ENCODE assay signal across 16 cellular contexts in genomic region chr15:57600197-57600596, GRCh38. TPM values are rescaled to one million over a fixed set of nuclear protein-coding genes. Genes with fewer than 3 reads are reported as not detected.
DNase-seq lines count a peak whose midpoint lies in the region; ATAC-seq and TF ChIP-seq lines count a peak whose summit lies in the region.
"Had no signal": no experiment of that assay in that cellular context is flagged by ENCODE, and none has a peak within 500 bp of the region (broad histone marks: within the 10 kb centered on the region; RNA-seq: fewer than 3 reads in every experiment).

No MANE protein-coding gene starts in this region.

- TF ChIP-seq EP300 in esophagus muscularis mucosa (IDR thresholded peaks at IDR 0.05): no peak

- H3K4me1 ChIP-seq in right cardiac atrium (ENCODE audit: control insufficient read depth, insufficient read depth, low read length) (peaks cover 15% of the 10 kb centered on the region), PC-3 (ENCODE audit: insufficient read depth, low read length) (peaks cover 45% of the 10 kb centered on the region), esophagus muscularis mucosa (peaks cover 46 to 99% (median 95%) of the 10 kb centered on the region in 4 donors), thoracic aorta (ENCODE audit: control insufficient read depth in 1 of 2, low read depth in 2 of 2) (peaks cover 3 to 10% of the 10 kb centered on the region in 2 donors)

- H3K4me3 ChIP-seq in right cardiac atrium (ENCODE audit: low read length) (peak overlapping the region; percentile 59), PC-3 (ENCODE audit: low read length) (no peak overlapping the region), esophagus muscularis mucosa (peak overlapping the region; percentile 28 to 51 (median 40)), thoracic aorta (peak overlapping the region; percentile 2)
- H3K4me3 ChIP-seq: A549 had no signal

- intact Hi-C loops in right cardiac atrium (cut with DNase I) (no loop called here), Right ventricle myocardium inferior (cut with DNase I) (no loop called here), PC-3 (cut with micrococcal nuclease) (no loop called here), esophagus muscularis mucosa (cut with DNase I) (no loop called here)

- ATAC-seq in right cardiac atrium (no peak), Right ventricle myocardium inferior (no peak), PC-3 (peak; percentile 88), thoracic aorta (ENCODE audit: insufficient number of reproducible peaks, low FRiP score, low read depth) (no peak), HG02678 (IDR thresholded peaks at IDR 0.05; ENCODE audit: unreplicated experiment) (no peak)
- ATAC-seq: A549; CD8-positive, alpha-beta T cell had no signal

- no peaks in the 10 kb centered on the region for H3K27me3 ChIP-seq in right cardiac atrium (ENCODE audit: control insufficient read depth, insufficient read depth)
- no peaks in the 10 kb centered on the region for H3K27me3 ChIP-seq in PC-3 (ENCODE audit: low read length)
- H3K27me3 ChIP-seq in esophagus muscularis mucosa: no peaks in the 10 kb centered on the region
- H3K27me3 ChIP-seq in thoracic aorta (replicated peaks; ENCODE audit: insufficient read depth): no peaks in the 10 kb centered on the region

- BruUV-seq in PC-3 (replicated peaks; lab: Mats Ljungman, UMichigan): no TSS peak

- H3K4me2 ChIP-seq in PC-3 (ENCODE audit: low read length): peak overlapping the region; percentile 27
- H3K4me2 ChIP-seq: A549 had no signal

- H3F3A ChIP-seq in PC-3 (ENCODE audit: low read length, unreplicated experiment): no peaks in the 10 kb centered on the region

- no peak for TF ChIP-seq POLR2A in esophagus muscularis mucosa (IDR thresholded peaks at IDR 0.05; ENCODE audit: low read depth)

- H3K9ac ChIP-seq in PC-3 (ENCODE audit: low read length): no peak overlapping the region

- H3K9me3 ChIP-seq in right cardiac atrium (ENCODE audit: control insufficient read depth, low read length) (no peaks in the 10 kb centered on the region), PC-3 (ENCODE audit: low read length) (no peaks in the 10 kb centered on the region), esophagus muscularis mucosa (no peaks in the 10 kb centered on the region), thoracic aorta (no peaks in the 10 kb centered on the region)
- H3K9me3 ChIP-seq: A549 had no signal

- H2AFZ ChIP-seq in PC-3 (ENCODE audit: low read length): no peak overlapping the region

- H3K27ac ChIP-seq in right cardiac atrium (ENCODE audit: low read length): peak overlapping the region; percentile 86
- H3K27ac ChIP-seq in PC-3 (ENCODE audit: low read length): peak overlapping the region; percentile 26; the same call in 1 of the 2 replicates
- peak overlapping the region; percentile 90 to 96 (median 92) for H3K27ac ChIP-seq in esophagus muscularis mucosa (replicated peaks in 1 of 4)
- H3K27ac ChIP-seq in thoracic aorta: no peak overlapping the region
- H3K27ac ChIP-seq: A549 had no signal

- H4K20me1 ChIP-seq in PC-3 (ENCODE audit: low read length): no peaks in the 10 kb centered on the region

- TF ChIP-seq CTCF in PC-3 (conservative IDR thresholded peaks at IDR 0.05; ENCODE audit: low read depth, low read length) (no peak), esophagus muscularis mucosa (IDR thresholded peaks at IDR 0.05) (no peak), thoracic aorta (IDR thresholded peaks at IDR 0.05) (no peak)

- no peaks in the 10 kb centered on the region for H3K9me2 ChIP-seq in PC-3 (replicated peaks; ENCODE audit: low read length)

- CTCF ChIA-PET in PC-3 (lab: Charles Lee): no interaction called here

- POLR2A ChIA-PET in PC-3 (lab: Charles Lee; ENCODE audit: unreplicated experiment): interaction anchor here (0.6 kb wide), 1 partner anchor 181 kb away, joined by 4 read pairs; no protein-coding TSS in a partner anchor

- DNase-seq in right cardiac atrium: no peak
- DNase-seq in Right ventricle myocardium inferior (ENCODE audit: missing footprints): no peak
- peak; percentile 81 for DNase-seq in PC-3
- DNase-seq in esophagus muscularis mucosa (ENCODE audit: extremely low spot score): no peak
- no peak for DNase-seq in thoracic aorta (ENCODE audit: low spot score)
- no peak for DNase-seq in HCEC 1CT
- DNase-seq in effector CD8-positive, alpha-beta T cell (lab: John Stamatoyannopoulos, UW): no peak
- DNase-seq: CD8-positive, alpha-beta T cell; COR-L47; DMS153; DMS79 treated with DMSO at 0.1 percent for 48 hours; EL; IMR-90 had no signal

- peaks cover 27% of the 10 kb centered on the region for H3K79me2 ChIP-seq in PC-3 (ENCODE audit: low read length)

- no peaks in the 10 kb centered on the region for H3K36me3 ChIP-seq in PC-3 (ENCODE audit: low read depth, low read length)
- H3K36me3 ChIP-seq in esophagus muscularis mucosa: peaks cover under 1 to 11% (median 8%) of the 10 kb centered on the region in 4 donors
- H3K36me3 ChIP-seq in thoracic aorta: no peaks in the 10 kb centered on the region

- WGBS in right cardiac atrium: 76% methylated on average over 1 of the region's 1 CpG
- WGBS in esophagus muscularis mucosa: 76% methylated on average over 1 of the region's 1 CpG

RNA-seq across cellular contexts. Expression of gene MYZAP, which starts 8.5 kb away (rescaled TPM):
- total RNA-seq in right cardiac atrium (100 to 1,000 TPM; 557 to 764 (median 622) TPM), Right ventricle myocardium inferior (869 TPM), PC-3 (2014; rRNA removed) (3.5 and 6.0 TPM in 2 replicates), esophagus muscularis mucosa (100 to 1,000 TPM; 192 to 274 (median 234) TPM), thoracic aorta (1 to 10 TPM; 3.8 to 6.8 TPM)
- 558 TPM for polyA plus RNA-seq in right cardiac atrium
- total RNA-seq: IMR-90 had no signal
- polyA plus RNA-seq: AG04450, IMR-90 had no signal

Comparison
In these comparisons a context has a peak if more than half of its experiments do, and no peak if none do; other contexts are left out.
1. H3K27ac ChIP-seq: peak in right cardiac atrium (single experiment), PC-3 (single experiment) and esophagus muscularis mucosa (4 of 4); none in thoracic aorta (0 of 2).
2. RNA of gene MYZAP, which starts 8.5 kb away (total RNA-seq): 869 TPM in Right ventricle myocardium inferior (single experiment), 557 to 764 TPM in right cardiac atrium and 192 to 274 TPM in esophagus muscularis mucosa; 3.8 to 6.8 TPM in thoracic aorta and 3.5 to 6.0 TPM in PC-3; every median in the first group is over 10 times any median in the second.